In genomic region chr1:205543351-205544305, GRCh38 we compare ENCODE assay signal across 8 cellular contexts.
DNase-seq lines count a peak whose midpoint lies in the region; ATAC-seq, FAIRE-seq and TF ChIP-seq lines count a peak whose summit lies in the region.

No MANE protein-coding gene starts in this region.

- H3K36me3 ChIP-seq in Loucy (ENCODE audit: insufficient read depth, low read length) (no peaks in the 10 kb centered on the region), muscle layer of duodenum (ENCODE audit: control insufficient read depth in 1 of 2, insufficient read depth in 2 of 2, low read length in 2 of 2) (no peaks in the 10 kb centered on the region)

- no peak overlapping the region for H3K27ac ChIP-seq in muscle layer of duodenum (ENCODE audit: low read length)

- H3K4me3 ChIP-seq in Loucy (ENCODE audit: low read length, poor library complexity, severe bottlenecking) (peak overlapping the region; percentile 30), WI38 (ENCODE audit: low read depth, low read length) (peak overlapping the region; percentile 35), muscle layer of duodenum (ENCODE audit: low read depth in 1 of 2, low read length in 2 of 2) (peak overlapping the region; percentile 19 to 54)

- no peaks in the 10 kb centered on the region for H4K20me1 ChIP-seq in Loucy (ENCODE audit: insufficient read depth, low read length, poor library complexity, severe bottlenecking)

- peak; percentile 84 for DNase-seq in D341Med (ENCODE audit: low spot score)
- DNase-seq in fibroblast of peridontal ligament (ENCODE audit: extremely low read depth) = peak; percentile 83
- peak; percentile 81 for DNase-seq in urothelium cell line (ENCODE audit: low spot score)

- peak overlapping the region; percentile 56 for H3K4me2 ChIP-seq in Loucy (ENCODE audit: low read depth, low read length, poor library complexity, severe bottlenecking)

- H3K4me1 ChIP-seq in Loucy (ENCODE audit: insufficient read depth, low read length, poor library complexity, severe bottlenecking) (no peaks in the 10 kb centered on the region), muscle layer of duodenum (ENCODE audit: control insufficient read depth in 1 of 2, insufficient read depth in 2 of 2, low read length in 2 of 2) (peaks cover 4 to 13% of the 10 kb centered on the region in 2 donors)

- H3K9me3 ChIP-seq in Loucy (ENCODE audit: insufficient read depth, low read depth, low read length) = no peaks in the 10 kb centered on the region
- no peaks in the 10 kb centered on the region for H3K9me3 ChIP-seq in muscle layer of duodenum (ENCODE audit: control insufficient read depth in 1 of 2, low read length in 2 of 2)

- H2AFZ ChIP-seq in Loucy (ENCODE audit: low read length) = peak overlapping the region; percentile 44; the same call in 1 of the 2 replicates

- H3K9me2 ChIP-seq in Loucy (replicated peaks; ENCODE audit: low read depth, low read length) = no peaks in the 10 kb centered on the region

- TF ChIP-seq CTCF in Loucy (conservative IDR thresholded peaks at IDR 0.05; ENCODE audit: low read length) = no peak
- no peak for TF ChIP-seq CTCF in WI38 (IDR thresholded peaks at IDR 0.05; ENCODE audit: low read depth, low read length)

- H3F3A ChIP-seq in Loucy (ENCODE audit: low read depth) = no peaks in the 10 kb centered on the region

- ATAC-seq in GM21717 (IDR thresholded peaks at IDR 0.05; ENCODE audit: unreplicated experiment) (no peak), HG03159 (IDR thresholded peaks at IDR 0.05; ENCODE audit: unreplicated experiment) (no peak)

- H3K79me2 ChIP-seq in Loucy (ENCODE audit: insufficient read depth, low read length) = no peaks in the 10 kb centered on the region

- no peaks in the 10 kb centered on the region for H3K27me3 ChIP-seq in Loucy (ENCODE audit: insufficient read depth, low read length, poor library complexity, severe bottlenecking)
- no peaks in the 10 kb centered on the region for H3K27me3 ChIP-seq in muscle layer of duodenum (ENCODE audit: low read depth, low read length)

- FAIRE-seq in urothelium cell line (lab: Jason Lieb, UNC) = no peak

- peak overlapping the region; percentile 18 for H3K9ac ChIP-seq in Loucy (ENCODE audit: low read depth, low read length, poor library complexity, severe bottlenecking)
